ENCODE assay signal across 9 cellular contexts in genomic region chr4:78720994-78721677, GRCh38. TPM values are rescaled to one million over a fixed set of nuclear protein-coding genes. Genes with fewer than 3 reads are reported as not detected.
DNase-seq lines count a peak whose midpoint lies in the region; ATAC-seq and TF ChIP-seq lines count a peak whose summit lies in the region.
"Had no signal": no experiment of that assay in that cellular context is flagged by ENCODE, and none has a peak within 500 bp of the region (broad histone marks: within the 10 kb centered on the region; RNA-seq: fewer than 3 reads in every experiment).

No MANE protein-coding gene starts in this region.

- peaks cover 22% of the 10 kb centered on the region for H3K4me1 Mint-ChIP-seq in activated CD4-positive, alpha-beta T cell treated with anti-CD3 and anti-CD28 coated beads, Interleukin-2, amount 10 ng/mL, durations not matched to agents 7 days and 5 days

- CTCF ChIA-PET in activated CD4-positive, alpha-beta T cell treated with anti-CD3 and anti-CD28 coated beads, Interleukin-2, amount 10 ng/mL, durations not matched to agents 7 days and 5 days (lab: Charles Lee) = interaction anchor here (1.0 to 1.1 kb wide), 2 partner anchors 19 to 52 kb away, joined by 3 read pairs; no protein-coding TSS in a partner anchor
- CTCF ChIA-PET in A673 (lab: Charles Lee) = no interaction called here

- POLR2A ChIA-PET in activated CD4-positive, alpha-beta T cell treated with anti-CD3 and anti-CD28 coated beads, Interleukin-2, amount 10 ng/mL, durations not matched to agents 7 days and 5 days (lab: Charles Lee) = no interaction called here
- POLR2A ChIA-PET in A673 (lab: Charles Lee; ENCODE audit: low non-redundant PET) = no interaction called here

- no peaks in the 10 kb centered on the region for H3K9me3 Mint-ChIP-seq in activated CD4-positive, alpha-beta T cell treated with anti-CD3 and anti-CD28 coated beads, Interleukin-2, amount 10 ng/mL, durations not matched to agents 7 days and 5 days

- no peaks in the 10 kb centered on the region for H3K36me3 Mint-ChIP-seq in activated CD4-positive, alpha-beta T cell treated with anti-CD3 and anti-CD28 coated beads, Interleukin-2, amount 10 ng/mL, durations not matched to agents 7 days and 5 days (ENCODE audit: low read depth)

- no peaks in the 10 kb centered on the region for H3K4me1 ChIP-seq in A673 (ENCODE audit: insufficient read depth, low read length, poor library complexity, severe bottlenecking)

- intact Hi-C loops in A673 (cut with micrococcal nuclease; ENCODE audit: unreplicated experiment) = no loop called here

- DNase-seq in activated CD4-positive, alpha-beta T cell treated with anti-CD3 and anti-CD28 coated beads, Interleukin-2, amount 10 ng/mL, durations not matched to agents 7 days and 5 days = peak; percentile 51
- DNase-seq in left kidney (ENCODE audit: low read depth, low spot score) (peak; percentile 20), GOT3 (lab: John Stamatoyannopoulos, UW) (no peak), NCI-H748 (lab: John Stamatoyannopoulos, UW; ENCODE audit: unreplicated experiment) (no peak), A673 (ENCODE audit: low spot score) (no peak), iPS-NIHi7 (ENCODE audit: extremely low spot score) (no peak)

- no peaks in the 10 kb centered on the region for H3K27me3 ChIP-seq in A673 (replicated peaks; ENCODE audit: insufficient read depth, low read depth, low read length, poor library complexity)

- TF ChIP-seq CTCF in A673 (conservative IDR thresholded peaks at IDR 0.05; ENCODE audit: low read depth, low read length) = no peak

- peak overlapping the region; percentile 0 for H3K4me3 Mint-ChIP-seq in activated CD4-positive, alpha-beta T cell treated with anti-CD3 and anti-CD28 coated beads, Interleukin-2, amount 10 ng/mL, durations not matched to agents 7 days and 5 days

- no TSS peak for BruUV-seq in A673 (replicated peaks; lab: Mats Ljungman, UMichigan)

- no peak overlapping the region for H3K27ac ChIP-seq in A673 (ENCODE audit: low read depth, low read length, poor library complexity, severe bottlenecking)
- H3K27ac ChIP-seq: HL-60 had no signal

- no peaks in the 10 kb centered on the region for H3K36me3 ChIP-seq in A673 (ENCODE audit: insufficient read depth, low read length, poor library complexity, severe bottlenecking)

- ATAC-seq in GM18858 (IDR thresholded peaks at IDR 0.05; ENCODE audit: unreplicated experiment) = peak; percentile 93
- peak; percentile 71 for ATAC-seq in HG02870 (IDR thresholded peaks at IDR 0.05; ENCODE audit: unreplicated experiment)

- H3K27ac Mint-ChIP-seq in activated CD4-positive, alpha-beta T cell treated with anti-CD3 and anti-CD28 coated beads, Interleukin-2, amount 10 ng/mL, durations not matched to agents 7 days and 5 days = peak overlapping the region; percentile 57

- no peaks in the 10 kb centered on the region for H3K27me3 Mint-ChIP-seq in activated CD4-positive, alpha-beta T cell treated with anti-CD3 and anti-CD28 coated beads, Interleukin-2, amount 10 ng/mL, durations not matched to agents 7 days and 5 days

- no peak overlapping the region for H3K4me3 ChIP-seq in A673 (ENCODE audit: low read depth, low read length, poor library complexity, severe bottlenecking)

- no peaks in the 10 kb centered on the region for H3K9me3 ChIP-seq in A673 (ENCODE audit: low read depth, low read length, poor library complexity, severe bottlenecking)

RNA-seq across cellular contexts. Expression of gene BMP2K, which starts 55.0 kb away (rescaled TPM):
- 10 to 100 TPM; 23.2 to 31.3 TPM for total RNA-seq in activated CD4-positive, alpha-beta T cell treated with anti-CD3 and anti-CD28 coated beads, Interleukin-2, amount 10 ng/mL, durations not matched to agents 7 days and 5 days
- total RNA-seq in A673 (2021) = 13.2 and 14.3 TPM in 2 replicates

Comparison
In these comparisons a context has a peak if more than half of its experiments do, and no peak if none do; other contexts are left out.
1. DNase-seq: peak in activated CD4-positive, alpha-beta T cell treated with anti-CD3 and anti-CD28 coated beads, Interleukin-2, amount 10 ng/mL, durations not matched to agents 7 days and 5 days (single experiment) and left kidney (single experiment); none in GOT3 (single experiment), NCI-H748 (single experiment), A673 (single experiment) and iPS-NIHi7 (single experiment).